ENCODE assay signal across 1 cellular context in the genomic region with DNA sequence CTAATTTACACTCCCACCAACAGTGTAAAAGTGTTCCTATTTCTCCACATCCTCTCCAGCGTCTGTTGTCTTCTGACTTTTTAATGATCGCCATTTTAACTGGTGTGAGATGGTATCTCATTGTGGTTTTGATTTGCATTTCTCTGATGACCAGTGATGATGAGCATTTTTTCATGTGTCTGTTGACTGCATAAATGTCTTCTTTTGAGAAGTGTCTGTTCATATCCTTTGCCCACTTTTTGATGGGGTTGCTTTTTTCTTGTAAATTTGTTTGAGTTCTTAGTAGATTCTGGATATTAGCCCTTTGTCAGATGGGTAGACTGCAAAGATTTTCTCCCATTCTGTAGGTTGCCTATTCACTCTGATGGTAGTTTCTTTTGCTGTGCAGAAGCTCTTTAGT.
TF ChIP-seq lines count a peak whose summit lies in the region.

No MANE protein-coding gene starts in this region.

TF ChIP-seq in K562, 482 proteins besides CTCF, POLR2A, EP300 and RAD21:
- 0 out of 2 replicates have a peak, but pooled peaks have one; percentile 12 for TF ChIP-seq NCOA1 (IDR thresholded peaks at IDR 0.05; ENCODE audit: low read depth)
- peak; percentile 62; the same call in 1 of the 2 replicates for TF ChIP-seq SOX6 (IDR thresholded peaks at IDR 0.05)
- TF ChIP-seq, protein P1, sequence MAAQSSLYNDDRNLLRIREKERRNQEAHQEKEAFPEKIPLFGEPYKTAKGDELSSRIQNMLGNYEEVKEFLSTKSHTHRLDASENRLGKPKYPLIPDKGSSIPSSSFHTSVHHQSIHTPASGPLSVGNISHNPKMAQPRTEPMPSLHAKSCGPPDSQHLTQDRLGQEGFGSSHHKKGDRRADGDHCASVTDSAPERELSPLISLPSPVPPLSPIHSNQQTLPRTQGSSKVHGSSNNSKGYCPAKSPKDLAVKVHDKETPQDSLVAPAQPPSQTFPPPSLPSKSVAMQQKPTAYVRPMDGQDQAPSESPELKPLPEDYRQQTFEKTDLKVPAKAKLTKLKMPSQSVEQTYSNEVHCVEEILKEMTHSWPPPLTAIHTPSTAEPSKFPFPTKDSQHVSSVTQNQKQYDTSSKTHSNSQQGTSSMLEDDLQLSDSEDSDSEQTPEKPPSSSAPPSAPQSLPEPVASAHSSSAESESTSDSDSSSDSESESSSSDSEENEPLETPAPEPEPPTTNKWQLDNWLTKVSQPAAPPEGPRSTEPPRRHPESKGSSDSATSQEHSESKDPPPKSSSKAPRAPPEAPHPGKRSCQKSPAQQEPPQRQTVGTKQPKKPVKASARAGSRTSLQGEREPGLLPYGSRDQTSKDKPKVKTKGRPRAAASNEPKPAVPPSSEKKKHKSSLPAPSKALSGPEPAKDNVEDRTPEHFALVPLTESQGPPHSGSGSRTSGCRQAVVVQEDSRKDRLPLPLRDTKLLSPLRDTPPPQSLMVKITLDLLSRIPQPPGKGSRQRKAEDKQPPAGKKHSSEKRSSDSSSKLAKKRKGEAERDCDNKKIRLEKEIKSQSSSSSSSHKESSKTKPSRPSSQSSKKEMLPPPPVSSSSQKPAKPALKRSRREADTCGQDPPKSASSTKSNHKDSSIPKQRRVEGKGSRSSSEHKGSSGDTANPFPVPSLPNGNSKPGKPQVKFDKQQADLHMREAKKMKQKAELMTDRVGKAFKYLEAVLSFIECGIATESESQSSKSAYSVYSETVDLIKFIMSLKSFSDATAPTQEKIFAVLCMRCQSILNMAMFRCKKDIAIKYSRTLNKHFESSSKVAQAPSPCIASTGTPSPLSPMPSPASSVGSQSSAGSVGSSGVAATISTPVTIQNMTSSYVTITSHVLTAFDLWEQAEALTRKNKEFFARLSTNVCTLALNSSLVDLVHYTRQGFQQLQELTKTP (IDR thresholded peaks at IDR 0.05; ENCODE audit: low read depth in 1 of 2, partially characterized antibody in 2 of 2), result peak in 1 of 2 experiments; percentile 98
- TF ChIP-seq MEIS2 (IDR thresholded peaks at IDR 0.05; ENCODE audit: partially characterized antibody), result peak; percentile 7
